9 cellular contexts compared by ENCODE assay signal in the genomic region with DNA sequence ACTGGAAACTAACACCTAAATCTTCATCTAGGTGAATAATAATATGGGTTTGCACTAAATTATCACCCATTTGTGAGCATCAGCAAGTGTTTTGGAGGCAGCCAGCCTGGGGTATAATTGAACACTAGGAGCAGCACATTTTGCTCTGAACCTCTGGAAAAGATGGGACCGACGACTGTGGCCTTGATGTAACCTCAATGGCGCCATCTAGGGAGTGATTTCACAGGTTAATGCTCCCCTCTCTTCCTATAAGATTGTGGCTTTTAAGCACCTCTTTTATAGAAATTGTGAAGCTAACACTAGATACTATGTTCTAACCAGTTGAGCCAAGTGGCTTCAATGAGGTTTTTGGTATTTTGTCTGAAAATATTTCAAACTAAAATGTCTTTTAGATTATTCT.
DNase-seq lines count a peak whose midpoint lies in the region; ATAC-seq and TF ChIP-seq lines count a peak whose summit lies in the region.
"Had no signal": no experiment of that assay in that cellular context is flagged by ENCODE, and none has a peak within 500 bp of the region (broad histone marks: within the 10 kb centered on the region; RNA-seq: fewer than 3 reads in every experiment).

No MANE protein-coding gene starts in this region.

- H3K4me1 Mint-ChIP-seq in nephron progenitor cell, result no peaks in the 10 kb centered on the region

- H3K4me3 ChIP-seq in GM12875 (ENCODE audit: low read depth, low read length), result no peak overlapping the region
- H3K4me3 ChIP-seq: pancreas had no signal

- TF ChIP-seq CTCF in GM12875 (IDR thresholded peaks at IDR 0.05; ENCODE audit: borderline replicate concordance, insufficient read depth, low read depth, low read length) (peak; percentile 33; the same call in 1 of the 2 replicates), nephron progenitor cell (IDR thresholded peaks at IDR 0.05) (peak; percentile 52)

- DNase-seq in NCI-H1417 (lab: John Stamatoyannopoulos, UW) (peak; percentile 62 to 89 (median 88)), SK-N-DZ (ENCODE audit: low spot score) (peak; percentile 67), nephron progenitor cell (peak; percentile 39), NCI-H226 (no peak), hippocampal formation (lab: John Stamatoyannopoulos, UW) (no peak)
- no peak for DNase-seq in stimulated activated naive CD4-positive, alpha-beta T cell (lab: John Stamatoyannopoulos, UW)

- no peaks in the 10 kb centered on the region for H3K36me3 Mint-ChIP-seq in nephron progenitor cell (ENCODE audit: low read depth)

- H3K9me3 Mint-ChIP-seq in nephron progenitor cell, result no peaks in the 10 kb centered on the region

- H3K27ac Mint-ChIP-seq in nephron progenitor cell, result no peak overlapping the region

- ATAC-seq in HG03280 (IDR thresholded peaks at IDR 0.05; ENCODE audit: unreplicated experiment), result no peak

- no peak overlapping the region for H3K4me3 Mint-ChIP-seq in nephron progenitor cell

- H3K27me3 Mint-ChIP-seq in nephron progenitor cell (ENCODE audit: low read depth, poor library complexity), result peaks cover 6% of the 10 kb centered on the region

Comparison
In these comparisons a context has a peak if more than half of its experiments do, and no peak if none do; other contexts are left out.
1. DNase-seq: peak in NCI-H1417 (3 of 3), SK-N-DZ (single experiment) and nephron progenitor cell (single experiment); none in stimulated activated naive CD4-positive, alpha-beta T cell (0 of 6), NCI-H226 (single experiment) and hippocampal formation (0 of 2).